17 cellular contexts compared by ENCODE assay signal in genomic region chr1:94903318-94904009, GRCh38. TPM values are rescaled to one million over a fixed set of nuclear protein-coding genes. Genes with fewer than 3 reads are reported as not detected.
A peak's percentile ranks its signal among the peaks of the same experiment; 100 is the strongest.
DNase-seq lines count a peak whose midpoint lies in the region; ATAC-seq, FAIRE-seq and TF ChIP-seq lines count a peak whose summit lies in the region.
"Had no signal": no experiment of that assay in that cellular context is flagged by ENCODE, and none has a peak within 500 bp of the region (broad histone marks: within the 10 kb centered on the region; RNA-seq: fewer than 3 reads in every experiment).

No MANE protein-coding gene starts in this region.

- no peak for TF ChIP-seq EP300 in A549 (IDR thresholded peaks at IDR 0.05)
- no peak for TF ChIP-seq EP300 in ovary (IDR thresholded peaks at IDR 0.05)

- H3K4me2 ChIP-seq in A549: no peak overlapping the region

- peaks cover 0 to 2% (median 0%) of the 10 kb centered on the region in 5 experiments for H3K9me3 Mint-ChIP-seq in brain
- H3K9me3 Mint-ChIP-seq: activated naive CD4-positive, alpha-beta T cell treated with anti-CD3 and anti-CD28 coated beads, Interleukin-2, amount 10 ng/mL, durations not matched to agents 7 days and 5 days; T-cell had no signal

- H3K4me1 Mint-ChIP-seq in brain: peaks cover 74% of the 10 kb centered on the region
- H3K4me1 Mint-ChIP-seq: activated naive CD4-positive, alpha-beta T cell treated with anti-CD3 and anti-CD28 coated beads, Interleukin-2, amount 10 ng/mL, durations not matched to agents 7 days and 5 days; T-cell had no signal

- CTCF ChIA-PET in A549 (lab: Yijun Ruan, JAX): interaction anchor here (5.0 kb wide), 1 partner anchor 49 kb away, joined by 23 read pairs; no protein-coding TSS in a partner anchor

- H3K27ac ChIP-seq in A549: 0 out of 6 replicates have a peak overlapping the region, but pooled peaks of 1 of the 2 experiments have one; percentile 4
- H3K27ac ChIP-seq in muscle layer of duodenum (ENCODE audit: low read length): peak overlapping the region; percentile 49
- H3K27ac ChIP-seq in ovary: peak overlapping the region in 1 of 2 donors; percentile 6

- H3K4me3 Mint-ChIP-seq in brain: no peak overlapping the region
- H3K4me3 Mint-ChIP-seq: activated naive CD4-positive, alpha-beta T cell treated with anti-CD3 and anti-CD28 coated beads, Interleukin-2, amount 10 ng/mL, durations not matched to agents 7 days and 5 days; T-cell had no signal

- H3K36me3 ChIP-seq in muscle layer of duodenum (ENCODE audit: control insufficient read depth in 1 of 2, insufficient read depth in 2 of 2, low read length in 2 of 2) (peaks cover 6 to 20% of the 10 kb centered on the region in 2 donors), ovary (no peaks in the 10 kb centered on the region)

- H3K27me3 ChIP-seq in muscle layer of duodenum (ENCODE audit: low read depth, low read length): no peaks in the 10 kb centered on the region
- H3K27me3 ChIP-seq in ovary: no peaks in the 10 kb centered on the region

- no peak for TF ChIP-seq RAD21 in A549 (conservative IDR thresholded peaks at IDR 0.05 in 1 of 2, IDR thresholded peaks at IDR 0.05 in 1 of 2)

- FAIRE-seq in A549 (lab: Jason Lieb, UNC): no peak
- FAIRE-seq: D721Med, endometrium, HepG2 had no signal

- ATAC-seq in A549: no peak; a peak in 1 of 6 replicates
- no peak for ATAC-seq in GM18870 (IDR thresholded peaks at IDR 0.05; ENCODE audit: unreplicated experiment)
- ATAC-seq: activated CD4-positive, CD25-positive, alpha-beta regulatory T cell treated with anti-CD3 and anti-CD28 coated beads, Interleukin-2, amount 50 U/mL, for 24 hours; HepG2; T-cell had no signal

- peaks cover 8% of the 10 kb centered on the region; the same call in 2 of the 3 replicates for H3K4me1 ChIP-seq in A549
- peaks cover 6 to 74% of the 10 kb centered on the region in 2 donors for H3K4me1 ChIP-seq in muscle layer of duodenum (ENCODE audit: control insufficient read depth in 1 of 2, insufficient read depth in 2 of 2, low read length in 2 of 2)
- peaks cover 18% of the 10 kb centered on the region for H3K4me1 ChIP-seq in ovary (ENCODE audit: insufficient read depth)

- POLR2A ChIA-PET in A549 (lab: Yijun Ruan, JAX): interaction anchor here (0.6 kb wide), 1 partner anchor 239 kb away, joined by 4 read pairs; no protein-coding TSS in a partner anchor

- no peak for TF ChIP-seq CTCF in A549 (IDR thresholded peaks at IDR 0.05)
- TF ChIP-seq CTCF in brain (conservative IDR thresholded peaks at IDR 0.05): no peak
- TF ChIP-seq CTCF in ovary (IDR thresholded peaks at IDR 0.05): no peak

- H3K27me3 Mint-ChIP-seq in brain: no peaks in the 10 kb centered on the region
- H3K27me3 Mint-ChIP-seq: activated naive CD4-positive, alpha-beta T cell treated with anti-CD3 and anti-CD28 coated beads, Interleukin-2, amount 10 ng/mL, durations not matched to agents 7 days and 5 days had no signal

- no peaks in the 10 kb centered on the region for H3K9me3 ChIP-seq in A549
- H3K9me3 ChIP-seq in muscle layer of duodenum (ENCODE audit: control insufficient read depth in 1 of 2, low read length in 2 of 2): no peaks in the 10 kb centered on the region
- H3K9me3 ChIP-seq in ovary: no peaks in the 10 kb centered on the region

- H3K36me3 Mint-ChIP-seq in brain: peaks cover 77% of the 10 kb centered on the region
- H3K36me3 Mint-ChIP-seq: activated naive CD4-positive, alpha-beta T cell treated with anti-CD3 and anti-CD28 coated beads, Interleukin-2, amount 10 ng/mL, durations not matched to agents 7 days and 5 days; T-cell had no signal

- TF ChIP-seq POLR2A in A549 (IDR thresholded peaks at IDR 0.05; ENCODE audit: low read length) (no peak), ovary (IDR thresholded peaks at IDR 0.05) (no peak)

- H3K4me3 ChIP-seq in A549 (no peak overlapping the region), muscle layer of duodenum (ENCODE audit: low read depth in 1 of 2, low read length in 2 of 2) (no peak overlapping the region), ovary (no peak overlapping the region)

- intact Hi-C loops in ovary (cut with DNase I): no loop called here

- 90% methylated on average over 7 of the region's 7 CpGs for WGBS in A549 (ENCODE audit: missing lambda C conversion rate)
- WGBS in ovary, 3 donors: 56 to 71% (median 69%) methylated on average over 7 of the region's 7 CpGs

- DNase-seq in A549 (ENCODE audit: low read depth in 1 of 2, low spot score in 1 of 2): no peak
- DNase-seq in HT1080 (ENCODE audit: low read depth): peak; percentile 48
- no peak for DNase-seq in SIG-M5 (lab: John Stamatoyannopoulos, UW)
- DNase-seq in ovary: no peak
- no peak for DNase-seq in NCI-H1436 treated with DMSO at 0.1 percent for 48 hours (lab: John Stamatoyannopoulos, UW)
- DNase-seq: activated naive CD4-positive, alpha-beta T cell treated with anti-CD3 and anti-CD28 coated beads, Interleukin-2, amount 10 ng/mL, durations not matched to agents 7 days and 5 days; kidney glomerular epithelial cell; NCI-H1105; NCI-H345; T-cell had no signal

- peak overlapping the region; percentile 48 to 90 (median 77) for H3K27ac Mint-ChIP-seq in brain
- H3K27ac Mint-ChIP-seq: activated naive CD4-positive, alpha-beta T cell treated with anti-CD3 and anti-CD28 coated beads, Interleukin-2, amount 10 ng/mL, durations not matched to agents 7 days and 5 days; T-cell had no signal

TF ChIP-seq in A549, 52 proteins besides CTCF, POLR2A, EP300 and RAD21:
- TF ChIP-seq MAFK (IDR thresholded peaks at IDR 0.05; ENCODE audit: partially characterized antibody) (peak; percentile 2), FOSL2 (IDR thresholded peaks at IDR 0.05) (no peak), FOSL2 (CRISPR knock-in tag; IDR thresholded peaks at IDR 0.05) (no peak)

RNA-seq across cellular contexts. Expression of gene CNN3, which starts 23.4 kb away (rescaled TPM):
- polyA plus RNA-seq in A549 (2011; rRNA removed) (59.8 and 61.6 TPM in 2 replicates), A549 (2017; fragmentation: RNase III; extraction: RNeasy Plus Mini Kit Qiagen cat#74134 plus additional on column Dnase treatment) (70.2 to 83.4 TPM (median 78.3 TPM) in 3 replicates), brain (ENCODE audit: insufficient read depth, low read depth, low replicate concordance) (184 TPM), ovary (100 to 1,000 TPM; 145 to 374 TPM)
- 24.8 and 27.4 TPM in 2 replicates for polyA plus RNA-seq in A549 (2012; cell fraction: cytosol; rRNA removed)
- 12.9 and 13.7 TPM in 2 replicates for polyA plus RNA-seq in A549 (2012; cell fraction: nucleus; rRNA removed)
- 60.2 and 64.6 TPM in 2 replicates for polyA minus RNA-seq in A549 (2011; rRNA and poly(A)+ RNA removed)
- 269 and 346 TPM in 2 replicates for total RNA-seq in HT1080 (2014; rRNA removed; shearing (Covaris generic))
- 307 and 319 TPM in 2 replicates for polyA plus RNA-seq in HT1080 (2015; cell fraction: cytosol; rRNA removed)
- 236 and 247 TPM in 2 replicates for polyA plus RNA-seq in HT1080 (2015; cell fraction: nucleus; rRNA removed)
- total RNA-seq in ovary: 100 to 1,000 TPM; 168 to 332 (median 272) TPM
